ENCODE assay signal across 1 cellular context in genomic region chrX:135435933-135436332, GRCh38.
TF ChIP-seq lines count a peak whose summit lies in the region.

No MANE protein-coding gene starts in this region.

TF ChIP-seq in H1, 55 proteins besides CTCF, POLR2A, EP300 and RAD21:
- TF ChIP-seq SIN3A (conservative IDR thresholded peaks at IDR 0.05 in 1 of 2, IDR thresholded peaks at IDR 0.05 in 1 of 2; ENCODE audit: low read depth in 1 of 2, low read length in 2 of 2) (no peak), CHD2 (IDR thresholded peaks at IDR 0.05; ENCODE audit: low read length) (no peak), POU5F1 (IDR thresholded peaks at IDR 0.05; ENCODE audit: low read depth, low read length) (no peak), ZNF274 (IDR thresholded peaks at IDR 0.05; ENCODE audit: borderline replicate concordance, extremely low read depth, low read length) (no peak), GTF2F1 (IDR thresholded peaks at IDR 0.05; ENCODE audit: borderline replicate concordance, low read depth, low read length) (no peak), HDAC2 (IDR thresholded peaks at IDR 0.05; ENCODE audit: borderline replicate concordance in 1 of 2, low read depth in 2 of 2, low read length in 2 of 2) (no peak), CTBP2 (IDR thresholded peaks at IDR 0.05; ENCODE audit: borderline replicate concordance, insufficient read depth, insufficient read length, low read length) (no peak), MAFK (IDR thresholded peaks at IDR 0.05; ENCODE audit: low read depth, low read length) (no peak), SP2 (IDR thresholded peaks at IDR 0.05; ENCODE audit: low read length) (no peak), FOSL1 (IDR thresholded peaks at IDR 0.05; ENCODE audit: insufficient read depth, low read depth, low read length) (no peak), TAF1 (IDR thresholded peaks at IDR 0.05; ENCODE audit: low read depth, low read length) (no peak), PHF8 (conservative IDR thresholded peaks at IDR 0.05; ENCODE audit: low read depth, low read length) (no peak), YY1 (IDR thresholded peaks at IDR 0.05; ENCODE audit: low read depth, low read length) (no peak)
